In the genomic region with DNA sequence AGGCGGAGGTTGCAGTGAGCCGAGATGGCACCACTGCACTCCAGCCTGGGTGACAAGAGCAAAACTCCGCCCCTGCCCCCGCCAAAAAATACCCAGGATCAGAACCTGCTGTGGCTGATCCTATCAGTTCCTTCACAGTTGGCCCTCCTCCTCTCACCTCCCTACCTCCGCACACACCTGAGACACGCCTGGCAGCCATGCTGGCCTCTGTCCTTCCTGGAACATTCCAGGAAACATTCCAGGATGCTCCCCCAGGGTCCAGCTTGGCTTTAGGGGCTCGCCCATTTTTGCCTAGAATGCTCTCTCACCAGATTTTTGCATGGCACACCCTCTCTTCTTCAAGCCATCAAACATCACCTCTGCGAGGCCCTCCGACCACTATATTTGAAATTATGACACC, we compare ENCODE assay signal across 17 cellular contexts. TPM values are rescaled to one million over a fixed set of nuclear protein-coding genes. Genes with fewer than 3 reads are reported as not detected.
DNase-seq lines count a peak whose midpoint lies in the region; ATAC-seq, FAIRE-seq and TF ChIP-seq lines count a peak whose summit lies in the region.
"Had no signal": no experiment of that assay in that cellular context is flagged by ENCODE, and none has a peak within 500 bp of the region (broad histone marks: within the 10 kb centered on the region; RNA-seq: fewer than 3 reads in every experiment).

No MANE protein-coding gene starts in this region.

- H3K4me2 ChIP-seq in GM23338 (no peak overlapping the region), astrocyte (ENCODE audit: low read length) (no peak overlapping the region)
- H3K4me2 ChIP-seq: BLaER1 treated with 17β-estradiol and CSF1 and Interleukin-3, amounts not matched to agents 10 nM and 100 nM had no signal

- no peak overlapping the region for H3K27ac ChIP-seq in GM23338 (ENCODE audit: low read depth)
- H3K27ac ChIP-seq in astrocyte (ENCODE audit: low read depth, low read length): no peak overlapping the region
- no peak overlapping the region for H3K27ac ChIP-seq in dorsolateral prefrontal cortex
- H3K27ac ChIP-seq in upper lobe of right lung: no peak overlapping the region
- H3K27ac ChIP-seq: BLaER1 treated with 17β-estradiol and CSF1 and Interleukin-3, amounts not matched to agents 10 nM and 100 nM had no signal

- no peak overlapping the region for H3K4me3 ChIP-seq in GM23338
- H3K4me3 ChIP-seq in astrocyte (ENCODE audit: insufficient read depth, low read depth, low read length): no peak overlapping the region
- no peak overlapping the region for H3K4me3 ChIP-seq in mucosa of descending colon
- no peak overlapping the region for H3K4me3 ChIP-seq in dorsolateral prefrontal cortex
- H3K4me3 ChIP-seq in upper lobe of right lung: no peak overlapping the region
- H3K4me3 ChIP-seq: BLaER1 treated with 17β-estradiol and CSF1 and Interleukin-3, amounts not matched to agents 10 nM and 100 nM had no signal

- H2AFZ ChIP-seq in GM23338 (no peak overlapping the region), astrocyte (ENCODE audit: low read depth, low read length) (no peak overlapping the region)

- H3K4me3 Mint-ChIP-seq in GM23338 (no peak overlapping the region), astrocyte (ENCODE audit: unreplicated experiment) (peak overlapping the region; percentile 17), progenitor cell of endocrine pancreas (ENCODE audit: low read depth) (no peak overlapping the region)
- H3K4me3 Mint-ChIP-seq: CD4-positive, CD25-positive, alpha-beta regulatory T cell; H9 had no signal

- no peaks in the 10 kb centered on the region for H3K9me3 Mint-ChIP-seq in GM23338
- no peaks in the 10 kb centered on the region for H3K9me3 Mint-ChIP-seq in astrocyte (ENCODE audit: unreplicated experiment)
- H3K9me3 Mint-ChIP-seq in progenitor cell of endocrine pancreas (ENCODE audit: low read depth): no peaks in the 10 kb centered on the region
- H3K9me3 Mint-ChIP-seq: CD4-positive, CD25-positive, alpha-beta regulatory T cell; H9 had no signal

- intact Hi-C loops in mucosa of descending colon (cut with DNase I, micrococcal nuclease) (no loop called here), dorsolateral prefrontal cortex (cut with DNase I) (no loop called here), upper lobe of right lung (cut with DNase I) (no loop called here)

- H3K9me2 ChIP-seq in GM23338 (ENCODE audit: insufficient read depth): no peaks in the 10 kb centered on the region

- H3K36me3 ChIP-seq in GM23338 (ENCODE audit: insufficient read depth): no peaks in the 10 kb centered on the region
- H3K36me3 ChIP-seq in astrocyte (ENCODE audit: insufficient read depth, low read length): no peaks in the 10 kb centered on the region
- H3K36me3 ChIP-seq in mucosa of descending colon (ENCODE audit: low read depth): no peaks in the 10 kb centered on the region
- H3K36me3 ChIP-seq in upper lobe of right lung: no peaks in the 10 kb centered on the region
- H3K36me3 ChIP-seq: BLaER1 treated with 17β-estradiol and CSF1 and Interleukin-3, amounts not matched to agents 10 nM and 100 nM had no signal

- TF ChIP-seq CTCF in GM23338 (conservative IDR thresholded peaks at IDR 0.05; ENCODE audit: low read depth in 2 of 2) (no peak), astrocyte (IDR thresholded peaks at IDR 0.05; ENCODE audit: insufficient read depth, low read depth, low read length) (no peak), mucosa of descending colon (IDR thresholded peaks at IDR 0.05) (no peak), progenitor cell of endocrine pancreas (IDR thresholded peaks at IDR 0.05; ENCODE audit: unreplicated experiment) (no peak), dorsolateral prefrontal cortex (IDR thresholded peaks at IDR 0.05 in 54 of 56, conservative IDR thresholded peaks at IDR 0.05 in 2 of 56; ENCODE audit: low read depth in 1 of 56, partially characterized antibody in 56 of 56) (no peak), upper lobe of right lung (IDR thresholded peaks at IDR 0.05) (no peak)

- H3F3A ChIP-seq in GM23338 (replicated peaks; ENCODE audit: low read depth): no peaks in the 10 kb centered on the region

- no peak overlapping the region for H3K9ac ChIP-seq in astrocyte (ENCODE audit: low read length)
- H3K9ac ChIP-seq: BLaER1 treated with 17β-estradiol and CSF1 and Interleukin-3, amounts not matched to agents 10 nM and 100 nM had no signal

- H3K4me1 ChIP-seq in GM23338 (ENCODE audit: insufficient read depth) (no peaks in the 10 kb centered on the region), astrocyte (ENCODE audit: insufficient read depth, low read length) (no peaks in the 10 kb centered on the region), mucosa of descending colon (ENCODE audit: low read depth) (no peaks in the 10 kb centered on the region), upper lobe of right lung (no peaks in the 10 kb centered on the region)
- H3K4me1 ChIP-seq: BLaER1 treated with 17β-estradiol and CSF1 and Interleukin-3, amounts not matched to agents 10 nM and 100 nM had no signal

- ATAC-seq in GM23338 (no peak; the same call in 2 of the 3 replicates), mucosa of descending colon (peak; percentile 17), upper lobe of right lung (no peak)
- no peak for ATAC-seq in stimulated activated naive CD8-positive, alpha-beta T cell treated with anti-CD3 and anti-CD28 coated beads, Interleukin-15, Interleukin-2, amounts not matched to agents 100 U/mL and 50 U/mL, for 24 hours

- no peaks in the 10 kb centered on the region for H4K20me1 ChIP-seq in GM23338 (replicated peaks; ENCODE audit: insufficient read depth)
- no peaks in the 10 kb centered on the region for H4K20me1 ChIP-seq in astrocyte (ENCODE audit: insufficient read depth, low read length)
- H4K20me1 ChIP-seq: BLaER1 treated with 17β-estradiol and CSF1 and Interleukin-3, amounts not matched to agents 10 nM and 100 nM had no signal

- H3K9me3 ChIP-seq in astrocyte (ENCODE audit: insufficient read depth, low read depth, low read length): no peaks in the 10 kb centered on the region
- H3K9me3 ChIP-seq in mucosa of descending colon: no peaks in the 10 kb centered on the region
- no peaks in the 10 kb centered on the region for H3K9me3 ChIP-seq in upper lobe of right lung
- H3K9me3 ChIP-seq: BLaER1 treated with 17β-estradiol and CSF1 and Interleukin-3, amounts not matched to agents 10 nM and 100 nM had no signal

- no peaks in the 10 kb centered on the region for H3K27me3 Mint-ChIP-seq in GM23338 (ENCODE audit: insufficient read depth, low read depth, poor library complexity)
- no peaks in the 10 kb centered on the region for H3K27me3 Mint-ChIP-seq in astrocyte (ENCODE audit: low read depth, unreplicated experiment)
- H3K27me3 Mint-ChIP-seq in progenitor cell of endocrine pancreas: no peaks in the 10 kb centered on the region
- H3K27me3 Mint-ChIP-seq: CD4-positive, CD25-positive, alpha-beta regulatory T cell had no signal

- H3K36me3 Mint-ChIP-seq in GM23338 (ENCODE audit: low read depth) (no peaks in the 10 kb centered on the region), astrocyte (ENCODE audit: low read depth, unreplicated experiment) (peaks cover 13% of the 10 kb centered on the region), progenitor cell of endocrine pancreas (ENCODE audit: insufficient read depth) (no peaks in the 10 kb centered on the region)
- H3K36me3 Mint-ChIP-seq: CD4-positive, CD25-positive, alpha-beta regulatory T cell had no signal

- H3K4me1 Mint-ChIP-seq in GM23338 (no peaks in the 10 kb centered on the region), astrocyte (ENCODE audit: low read depth, unreplicated experiment) (no peaks in the 10 kb centered on the region), progenitor cell of endocrine pancreas (ENCODE audit: low read depth) (no peaks in the 10 kb centered on the region)
- H3K4me1 Mint-ChIP-seq: CD4-positive, CD25-positive, alpha-beta regulatory T cell had no signal

- peak; percentile 46 for DNase-seq in GM23338 (ENCODE audit: low spot score)
- no peak for DNase-seq in astrocyte (ENCODE audit: low read depth)
- no peak for DNase-seq in mucosa of descending colon
- DNase-seq in progenitor cell of endocrine pancreas (ENCODE audit: low spot score, unreplicated experiment): no peak
- no peak for DNase-seq in dorsolateral prefrontal cortex
- no peak for DNase-seq in upper lobe of right lung
- no peak for DNase-seq in stimulated activated naive CD8-positive, alpha-beta T cell treated with anti-CD3 and anti-CD28 coated beads, Interleukin-15, Interleukin-2, amounts not matched to agents 100 U/mL and 50 U/mL, for 24 hours
- DNase-seq: 8988T; AML-193; CD4-positive, CD25-positive, alpha-beta regulatory T cell; DMS53; GF-D8; H9 had no signal

- no peak overlapping the region for H3K27ac Mint-ChIP-seq in GM23338
- no peak overlapping the region for H3K27ac Mint-ChIP-seq in astrocyte (ENCODE audit: unreplicated experiment)
- H3K27ac Mint-ChIP-seq in progenitor cell of endocrine pancreas: peak overlapping the region; percentile 6

- H3K27me3 ChIP-seq in GM23338 (ENCODE audit: insufficient read depth) (no peaks in the 10 kb centered on the region), astrocyte (ENCODE audit: insufficient read depth, low read length) (no peaks in the 10 kb centered on the region), dorsolateral prefrontal cortex (no peaks in the 10 kb centered on the region), upper lobe of right lung (no peaks in the 10 kb centered on the region)
- H3K27me3 ChIP-seq: BLaER1 treated with 17β-estradiol and CSF1 and Interleukin-3, amounts not matched to agents 10 nM and 100 nM had no signal

- no peak for FAIRE-seq in astrocyte (lab: Jason Lieb, UNC)
- FAIRE-seq: GM19239, HepG2, HTR-8/SVneo had no signal

- no peaks in the 10 kb centered on the region for H3K79me2 ChIP-seq in GM23338 (replicated peaks; ENCODE audit: insufficient read depth)
- no peaks in the 10 kb centered on the region for H3K79me2 ChIP-seq in astrocyte (ENCODE audit: insufficient read depth, low read length)

RNA-seq across cellular contexts. Expression of a gene that starts 2.1 kb away (rescaled TPM):
- total RNA-seq in GM23338 (2014; rRNA removed; shearing (Covaris generic)): 0.17 TPM in 1 of 2 replicates, not detected in the other
- 0.23 and 0.59 TPM in 2 replicates for polyA plus RNA-seq in GM23338 (2016; fragmentation: Nextera tagmentation; extraction: Ambion mirVana)
- total RNA-seq in astrocyte (0.86 and 0.96 TPM in 2 replicates), mucosa of descending colon (under 1 TPM; 0.41 to 0.96 (median 0.95) TPM), progenitor cell of endocrine pancreas (0.42 and 0.81 TPM in 2 replicates), dorsolateral prefrontal cortex (1 to 10 TPM in 5 of 120 experiments, under 1 TPM in 44, not detected in 71; 0.26 to 2.1 (median 0.56) TPM), upper lobe of right lung (0.64 TPM)
- polyA plus RNA-seq: CD4-positive, CD25-positive, alpha-beta regulatory T cell had no signal

RNA-seq across cellular contexts. Expression of a gene that starts 20.6 kb away (rescaled TPM):
- total RNA-seq in GM23338 (2014; rRNA removed; shearing (Covaris generic)): 147 and 149 TPM in 2 replicates
- polyA plus RNA-seq in GM23338 (2016; fragmentation: Nextera tagmentation; extraction: Ambion mirVana): 173 and 190 TPM in 2 replicates
- 124 and 130 TPM in 2 replicates for total RNA-seq in astrocyte
- total RNA-seq in mucosa of descending colon: 100 to 1,000 TPM in 1 of 3 donors, 10 to 100 TPM in 2; 70.7 to 115 (median 91.0) TPM
- 101 and 103 TPM in 2 replicates for total RNA-seq in progenitor cell of endocrine pancreas
- total RNA-seq in dorsolateral prefrontal cortex: 100 to 1,000 TPM in 90 of 120 experiments, 10 to 100 TPM in 30; 65.6 to 166 (median 113) TPM
- total RNA-seq in upper lobe of right lung: 79.4 TPM

RNA-seq across cellular contexts. Expression of a gene that starts 38.4 kb away (rescaled TPM):
- 32.7 TPM in 2 replicates for total RNA-seq in GM23338 (2014; rRNA removed; shearing (Covaris generic))
- polyA plus RNA-seq in GM23338 (2016; fragmentation: Nextera tagmentation; extraction: Ambion mirVana): 15.8 TPM in 2 replicates
- total RNA-seq in astrocyte (76.6 and 92.7 TPM in 2 replicates), mucosa of descending colon (10 to 100 TPM; 14.4 to 30.9 (median 21.4) TPM), progenitor cell of endocrine pancreas (38.3 and 42.4 TPM in 2 replicates), dorsolateral prefrontal cortex (10 to 100 TPM; 29.5 to 62.3 (median 39.7) TPM), upper lobe of right lung (62.0 TPM)
